ENCODE assay signal across 1 cellular context in genomic region chr11:7538023-7538422, GRCh38.
TF ChIP-seq lines count a peak whose summit lies in the region.

No MANE protein-coding gene starts in this region.

TF ChIP-seq in HepG2, 621 proteins besides CTCF, POLR2A, EP300 and RAD21:
- TF ChIP-seq NFATC3 (CRISPR knock-in tag; IDR thresholded peaks at IDR 0.05), result no peak
- no peak for TF ChIP-seq ZNF382 (CRISPR knock-in tag; IDR thresholded peaks at IDR 0.05; ENCODE audit: borderline replicate concordance)
- TF ChIP-seq ATF3 (CRISPR knock-in tag; IDR thresholded peaks at IDR 0.05), result no peak
- no peak for TF ChIP-seq XRCC5 (optimal IDR thresholded peaks at IDR 0.05; ENCODE audit: low read length)
TF ChIP-seq in HepG2: peak in this region for 0.
